In the genomic region with DNA sequence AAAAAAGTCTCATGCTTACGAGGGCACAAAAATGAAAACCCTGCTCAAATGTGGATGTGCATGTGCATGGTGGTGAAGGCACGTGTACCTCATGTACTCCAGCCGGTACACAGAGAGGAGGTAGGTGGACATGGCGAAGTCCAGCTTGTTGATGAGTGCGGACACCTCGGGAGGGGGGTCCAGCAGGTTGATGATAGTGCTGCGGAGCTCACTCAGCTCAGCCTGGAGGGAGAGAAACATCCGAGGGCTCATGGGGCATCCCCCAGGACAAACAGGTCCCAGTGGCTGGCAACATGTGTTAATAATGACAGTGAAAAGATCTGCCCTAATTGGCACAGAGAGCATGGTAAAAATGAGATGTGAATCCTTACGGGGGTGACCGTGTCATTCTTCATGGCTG, we compare ENCODE assay signal across 28 cellular contexts. TPM values are rescaled to one million over a fixed set of nuclear protein-coding genes. Genes with fewer than 3 reads are reported as not detected.
"Had no signal": no experiment of that assay in that cellular context is flagged by ENCODE, and none has a peak within 500 bp of the region (broad histone marks: within the 10 kb centered on the region; RNA-seq: fewer than 3 reads in every experiment).

No MANE protein-coding gene starts in this region.

- H3K27ac Mint-ChIP-seq: dendritic cell treated with granulocyte-macrophage colony-stimulating factor and Interleukin-4, amounts not matched to agents 40 ng/mL and 50 ng/mL, for 4 days; effector memory CD8-positive, alpha-beta T cell; endodermal cell; mesothelial cell of epicardium had no signal

- DNase-seq: colonic mucosa; cortex of kidney; effector CD8-positive, alpha-beta T cell; effector memory CD8-positive, alpha-beta T cell; endodermal cell; erythroblast; esophagus squamous epithelium; foreskin fibroblast; foreskin melanocyte; gastrocnemius medialis; glutamatergic neuron; head of caudate nucleus; heart right ventricle; hippocampal formation; left cardiac atrium; left lung; left ventricle myocardium superior; lower lobe of right lung; mesenchymal stem cell; mucosa of descending colon had no signal

- H3K9me3 ChIP-seq: colonic mucosa, esophagus squamous epithelium, gastrocnemius medialis, heart right ventricle, left lung, lower lobe of right lung, mucosa of descending colon had no signal

- H3K4me1 ChIP-seq: colonic mucosa, esophagus squamous epithelium, gastrocnemius medialis, heart right ventricle, left lung, lower lobe of right lung had no signal

- H3K4me3 ChIP-seq: colonic mucosa, esophagus squamous epithelium, gastrocnemius medialis, heart right ventricle, left lung, lower lobe of right lung, mucosa of descending colon had no signal

- H3K4me1 Mint-ChIP-seq: endodermal cell, mesothelial cell of epicardium had no signal

- H3K4me3 Mint-ChIP-seq: dendritic cell treated with granulocyte-macrophage colony-stimulating factor and Interleukin-4, amounts not matched to agents 40 ng/mL and 50 ng/mL, for 4 days; effector memory CD8-positive, alpha-beta T cell; endodermal cell; mesothelial cell of epicardium had no signal

- H3K27me3 ChIP-seq: colonic mucosa, esophagus squamous epithelium, gastrocnemius medialis, heart right ventricle, left lung had no signal

- H3K27ac ChIP-seq: colonic mucosa, epithelial cell of prostate, esophagus squamous epithelium, gastrocnemius medialis, heart right ventricle, left lung, lower lobe of right lung had no signal

- H3K9me3 Mint-ChIP-seq: effector memory CD8-positive, alpha-beta T cell; endodermal cell; mesothelial cell of epicardium had no signal

- H3K27me3 Mint-ChIP-seq: dendritic cell treated with granulocyte-macrophage colony-stimulating factor and Interleukin-4, amounts not matched to agents 40 ng/mL and 50 ng/mL, for 4 days; effector memory CD8-positive, alpha-beta T cell had no signal

- ATAC-seq: effector memory CD8-positive, alpha-beta T cell; esophagus mucosa; gastrocnemius medialis; heart right ventricle; left cardiac atrium; left lung; left ventricle myocardium superior; mucosa of descending colon had no signal

RNA-seq across cellular contexts. Expression of a gene that starts 9.2 kb away (rescaled TPM):
- total RNA-seq: endodermal cell, kidney epithelial cell, left ventricle myocardium superior, lower leg skin, mesothelial cell of epicardium, mucosa of descending colon, myocyte had no signal
- polyA plus RNA-seq: keratinocyte had no signal
